In the genomic region with DNA sequence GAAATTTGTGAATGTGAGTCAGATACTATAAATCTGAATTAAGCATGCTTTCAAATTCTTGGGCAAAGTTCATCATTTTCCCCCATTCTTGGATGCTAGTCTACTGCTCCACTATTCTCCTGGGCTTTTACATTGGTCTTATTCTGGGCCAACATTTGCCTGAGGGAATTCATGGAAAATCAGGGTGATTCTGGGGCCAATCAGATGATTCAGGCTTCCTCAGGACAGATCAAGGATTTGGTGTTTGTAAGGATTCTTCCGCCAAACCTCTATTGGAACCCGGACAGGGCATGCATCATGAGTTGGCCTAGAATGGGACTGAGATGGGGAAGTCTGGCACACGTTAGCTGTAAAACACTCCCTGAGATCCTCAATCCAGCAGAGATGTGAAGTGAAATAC, we compare ENCODE assay signal across 22 cellular contexts.
DNase-seq lines count a peak whose midpoint lies in the region; TF ChIP-seq lines count a peak whose summit lies in the region.
"Had no signal": no experiment of that assay in that cellular context is flagged by ENCODE, and none has a peak within 500 bp of the region (broad histone marks: within the 10 kb centered on the region; RNA-seq: fewer than 3 reads in every experiment).

No MANE protein-coding gene starts in this region.

- H3K4me1 Mint-ChIP-seq in IgD-negative memory B cell, result peaks cover 25 to 55% (median 42%) of the 10 kb centered on the region in 3 donors

- peak overlapping the region in 1 of 4 donors; percentile 50 for H3K4me3 Mint-ChIP-seq in IgD-negative memory B cell
- H3K4me3 Mint-ChIP-seq: activated naive CD8-positive, alpha-beta T cell; activated T-cell treated with anti-CD3 and anti-CD28 coated beads, Interleukin-2, amount 50 U/mL, for 72 hours; CD4-positive, alpha-beta T cell; stimulated activated naive CD8-positive, alpha-beta T cell treated with anti-CD3 and anti-CD28 coated beads, Interleukin-15, Interleukin-2, amounts not matched to agents 100 ng/mL and 50 ng/mL, for 24 hours had no signal

- peak overlapping the region in 2 of 3 donors; percentile 13 to 74 for H3K27ac Mint-ChIP-seq in IgD-negative memory B cell
- H3K27ac Mint-ChIP-seq: activated naive CD8-positive, alpha-beta T cell; activated T-cell treated with anti-CD3 and anti-CD28 coated beads, Interleukin-2, amount 50 U/mL, for 72 hours; CD4-positive, alpha-beta T cell; stimulated activated naive CD8-positive, alpha-beta T cell treated with anti-CD3 and anti-CD28 coated beads, Interleukin-15, Interleukin-2, amounts not matched to agents 100 ng/mL and 50 ng/mL, for 24 hours had no signal

- intact Hi-C loops in posterior vena cava (cut with DNase I) (no loop called here), colonic mucosa (cut with DNase I) (no loop called here)

- in situ Hi-C loops in brain microvascular endothelial cell (cut with HindIII; ENCODE audit: low pct_ligation_motif_present, low sequenced_read_pairs), result no loop called here

- H3K27me3 ChIP-seq in brain microvascular endothelial cell (replicated peaks) (no peaks in the 10 kb centered on the region), colonic mucosa (no peaks in the 10 kb centered on the region)
- H3K27me3 ChIP-seq: cardiac muscle cell, dorsolateral prefrontal cortex, gastroesophageal sphincter, upper lobe of right lung had no signal

- no peaks in the 10 kb centered on the region for H3K27me3 Mint-ChIP-seq in IgD-negative memory B cell

- peaks cover 23% of the 10 kb centered on the region for H3K36me3 Mint-ChIP-seq in IgD-negative memory B cell
- H3K36me3 Mint-ChIP-seq: activated naive CD8-positive, alpha-beta T cell had no signal

- TF ChIP-seq CTCF in brain microvascular endothelial cell (IDR thresholded peaks at IDR 0.05; ENCODE audit: low read depth, low read length, missing control alignments), result no peak
- no peak for TF ChIP-seq CTCF in colonic mucosa (IDR thresholded peaks at IDR 0.05)

- no peak overlapping the region for H3K9ac ChIP-seq in colonic mucosa (ENCODE audit: low read depth in 2 of 2, low read length in 2 of 2)

- no peak overlapping the region for H3K4me3 ChIP-seq in brain microvascular endothelial cell (ENCODE audit: low read depth, low read length)
- H3K4me3 ChIP-seq in colonic mucosa, result no peak overlapping the region
- H3K4me3 ChIP-seq: cardiac muscle cell, dorsolateral prefrontal cortex, gastroesophageal sphincter, upper lobe of right lung had no signal

- DNase-seq in AG08395 (ENCODE audit: low spot score), result peak; percentile 39
- DNase-seq in brain microvascular endothelial cell, result peak; percentile 16
- DNase-seq in posterior vena cava (ENCODE audit: low spot score), result peak; percentile 81
- DNase-seq in hepatic stellate cell (ENCODE audit: low spot score), result no peak
- DNase-seq in DMS153 treated with DMSO at 0.1 percent for 48 hours (lab: John Stamatoyannopoulos, UW; ENCODE audit: unreplicated experiment), result no peak
- DNase-seq in colonic mucosa, result no peak
- DNase-seq in NCI-H1436 (lab: John Stamatoyannopoulos, UW), result no peak
- DNase-seq: activated CD4-positive, CD25-positive, alpha-beta regulatory T cell treated with anti-CD3 and anti-CD28 coated beads, Interleukin-2, amount 50 U/mL, for 72 hours; activated T-cell treated with anti-CD3 and anti-CD28 coated beads, Interleukin-2, amount 50 U/mL, for 72 hours; CD4-positive, alpha-beta T cell; DMS53; dorsolateral prefrontal cortex; HCEC 1CT; NCI-H82; occipital lobe; stimulated activated CD4-positive, alpha-beta T cell treated with anti-CD3 and anti-CD28 coated beads, Interleukin-1b, Interleukin-23, amount 100 ng/mL, for 48 hours; upper lobe of right lung had no signal

- H3K4me1 ChIP-seq in colonic mucosa, result no peaks in the 10 kb centered on the region
- H3K4me1 ChIP-seq: upper lobe of right lung had no signal

- H3K9me3 ChIP-seq in colonic mucosa, result no peaks in the 10 kb centered on the region
- H3K9me3 ChIP-seq: gastroesophageal sphincter, upper lobe of right lung had no signal

- no peaks in the 10 kb centered on the region for H3K36me3 ChIP-seq in brain microvascular endothelial cell (replicated peaks)
- H3K36me3 ChIP-seq in colonic mucosa, result no peaks in the 10 kb centered on the region

- no peaks in the 10 kb centered on the region for H3K9me3 Mint-ChIP-seq in IgD-negative memory B cell
- H3K9me3 Mint-ChIP-seq: CD4-positive, alpha-beta T cell had no signal

- no peak overlapping the region for H3K27ac ChIP-seq in brain microvascular endothelial cell
- H3K27ac ChIP-seq in colonic mucosa, result no peak overlapping the region
- H3K27ac ChIP-seq: cardiac muscle cell, gastroesophageal sphincter, upper lobe of right lung had no signal

Comparison
In these comparisons a context has a peak if more than half of its experiments do, and no peak if none do; other contexts are left out.
1. DNase-seq: peak in AG08395 (single experiment), brain microvascular endothelial cell (single experiment) and posterior vena cava (single experiment); none in hepatic stellate cell (single experiment), DMS153 treated with DMSO at 0.1 percent for 48 hours (single experiment), colonic mucosa (single experiment) and NCI-H1436 (single experiment).